Comparison of ENCODE assay signal across 22 cellular contexts in genomic region chr17:79630821-79631639, GRCh38. TPM values are rescaled to one million over a fixed set of nuclear protein-coding genes. Genes with fewer than 3 reads are reported as not detected.
DNase-seq lines count a peak whose midpoint lies in the region; ATAC-seq, FAIRE-seq and TF ChIP-seq lines count a peak whose summit lies in the region.
"Had no signal": no experiment of that assay in that cellular context is flagged by ENCODE, and none has a peak within 500 bp of the region (broad histone marks: within the 10 kb centered on the region; RNA-seq: fewer than 3 reads in every experiment).

No MANE protein-coding gene starts in this region.

- H3K27me3 ChIP-seq in DND-41 (ENCODE audit: insufficient read depth, low read length, poor library complexity): peaks cover 17% of the 10 kb centered on the region
- H3K27me3 ChIP-seq: ascending aorta, BLaER1 had no signal

- peaks cover 8% of the 10 kb centered on the region; the same call in 1 of the 2 replicates for H4K20me1 ChIP-seq in DND-41 (ENCODE audit: insufficient read depth, low read length)
- H4K20me1 ChIP-seq: BLaER1 had no signal

- H2AFZ ChIP-seq in DND-41 (ENCODE audit: low read depth, low read length): no peak overlapping the region

- no peak for FAIRE-seq in H54 (lab: Jason Lieb, UNC)
- FAIRE-seq: endometrium, pancreas had no signal

- no peak overlapping the region for H3K4me2 ChIP-seq in DND-41 (ENCODE audit: insufficient read depth, low read length)
- H3K4me2 ChIP-seq: BLaER1 had no signal

- H3K79me2 ChIP-seq in DND-41 (ENCODE audit: insufficient read depth, low read length): no peaks in the 10 kb centered on the region

- TF ChIP-seq POLR2A in H54 (IDR thresholded peaks at IDR 0.05; ENCODE audit: low read depth, low read length): no peak

- no peak overlapping the region for H3K4me3 Mint-ChIP-seq in endothelial cell (ENCODE audit: unreplicated experiment)

- no peak overlapping the region for H3K27ac ChIP-seq in DND-41 (ENCODE audit: low read length)
- H3K27ac ChIP-seq: ascending aorta, BLaER1, pancreas, skin epidermis, thoracic aorta had no signal

- no peaks in the 10 kb centered on the region for H3K4me1 ChIP-seq in DND-41 (ENCODE audit: insufficient read depth, low read length)
- H3K4me1 ChIP-seq: ascending aorta, BLaER1, pancreas had no signal

- no peak for TF ChIP-seq CTCF in DND-41 (IDR thresholded peaks at IDR 0.05; ENCODE audit: borderline replicate concordance, extremely low read depth, low read length, poor library complexity, severe bottlenecking)
- no peak for TF ChIP-seq CTCF in endothelial cell (IDR thresholded peaks at IDR 0.05; ENCODE audit: unreplicated experiment)
- no peak for TF ChIP-seq CTCF in omental fat pad (IDR thresholded peaks at IDR 0.05)

- no peak for ATAC-seq in DND-41 (ENCODE audit: insufficient read depth, low read depth)
- ATAC-seq in omental fat pad (ENCODE audit: low FRiP score): no peak
- ATAC-seq: pancreas had no signal

- H3K36me3 Mint-ChIP-seq in endothelial cell (ENCODE audit: low read depth, unreplicated experiment): no peaks in the 10 kb centered on the region

- peak; percentile 6 for DNase-seq in AG08396 (ENCODE audit: low spot score)
- DNase-seq in DND-41: peak; percentile 0
- DNase-seq in endothelial cell (ENCODE audit: low spot score): peak; percentile 2
- peak; percentile 13 for DNase-seq in omental fat pad (ENCODE audit: low spot score)
- no peak for DNase-seq in AG08395 (ENCODE audit: low spot score)
- DNase-seq in H54 (ENCODE audit: insufficient read length, low spot score): no peak
- DNase-seq in GDM1 (lab: John Stamatoyannopoulos, UW): no peak
- DNase-seq in Kasumi-1 (lab: John Stamatoyannopoulos, UW): no peak
- DNase-seq: activated CD4-positive, alpha-beta T cell treated with anti-CD3 and anti-CD28 coated beads, Interleukin-2, amount 50 U/mL, for 1 hour; DMS 273 treated with DMSO at 0.1 percent for 48 hours; GOT3; NCI-H2171; NCI-H69; stimulated activated CD4-positive, alpha-beta T cell treated with anti-CD3 and anti-CD28 coated beads, Interleukin-4, amount 100 ng/mL, for 4 hours had no signal

- H3K9me3 ChIP-seq in DND-41 (ENCODE audit: insufficient read depth, low read length, severe bottlenecking): no peaks in the 10 kb centered on the region
- H3K9me3 ChIP-seq: ascending aorta, BLaER1, pancreas, thoracic aorta had no signal

- H3K27ac Mint-ChIP-seq in endothelial cell (ENCODE audit: unreplicated experiment): no peak overlapping the region

- H3K9ac ChIP-seq in DND-41 (ENCODE audit: low read depth, low read length): no peak overlapping the region
- H3K9ac ChIP-seq: BLaER1 had no signal

- H3K4me1 Mint-ChIP-seq in endothelial cell (ENCODE audit: unreplicated experiment): peaks cover 4% of the 10 kb centered on the region

- H3K9me3 Mint-ChIP-seq in endothelial cell (ENCODE audit: unreplicated experiment): no peaks in the 10 kb centered on the region

- H3K36me3 ChIP-seq in DND-41 (ENCODE audit: insufficient read depth, low read length): no peaks in the 10 kb centered on the region
- H3K36me3 ChIP-seq: ascending aorta, BLaER1, pancreas, thoracic aorta had no signal

- no peak overlapping the region for H3K4me3 ChIP-seq in DND-41 (ENCODE audit: low read depth in 1 of 2, low read length in 2 of 2)
- H3K4me3 ChIP-seq: ascending aorta, BLaER1, pancreas, skin epidermis, thoracic aorta had no signal

- H3K27me3 Mint-ChIP-seq in endothelial cell (ENCODE audit: unreplicated experiment): peaks cover 13% of the 10 kb centered on the region

RNA-seq across cellular contexts. Expression of gene RBFOX3, which starts 20.2 kb away (rescaled TPM):
- total RNA-seq in endothelial cell (ENCODE audit: unreplicated experiment) (2.3 TPM), omental fat pad (not detected)
- total RNA-seq: ascending aorta, fibroblast of villous mesenchyme, SK-MEL-5, thoracic aorta had no signal

Comparison
In these comparisons a context has a peak if more than half of its experiments do, and no peak if none do; other contexts are left out.
1. DNase-seq: peak in AG08396 (single experiment), DND-41 (single experiment), endothelial cell (single experiment) and omental fat pad (single experiment); none in AG08395 (single experiment), H54 (single experiment), GDM1 (single experiment) and Kasumi-1 (0 of 2).